Comparison of ENCODE assay signal across 8 cellular contexts in genomic region chr12:40224439-40225291, GRCh38.
DNase-seq lines count a peak whose midpoint lies in the region; ATAC-seq and TF ChIP-seq lines count a peak whose summit lies in the region.

TSS of gene LRRK2 (plus strand) at chr12:40224997. CDS start at chr12:40225132, 135 bp downstream.

- peaks cover 38 to 62% (median 45%) of the 10 kb centered on the region in 10 experiments for H3K4me1 ChIP-seq in BLaER1 treated with 17β-estradiol and CSF1 and Interleukin-3, amounts not matched to agents 10 nM and 100 nM
- H3K4me1 ChIP-seq in rectal smooth muscle tissue (ENCODE audit: control insufficient read depth, insufficient read depth, low read length), result no peaks in the 10 kb centered on the region

- H3K27ac ChIP-seq in BLaER1 treated with 17β-estradiol and CSF1 and Interleukin-3, amounts not matched to agents 10 nM and 100 nM, result peak within 1 kb of the TSS; percentile 83 to 96 (median 93)
- H3K27ac ChIP-seq in angular gyrus (ENCODE audit: low read depth, low read length) (peak within 1 kb of the TSS; percentile 88), rectal smooth muscle tissue (ENCODE audit: low read depth, low read length) (peak within 1 kb of the TSS; percentile 97)

- DNase-seq in hepatic stellate cell (ENCODE audit: low spot score), result peak; percentile 52
- DNase-seq in NCI-H526 treated with DMSO at 0.1 percent for 48 hours (lab: John Stamatoyannopoulos, UW), result no peak

- H3K36me3 ChIP-seq in BLaER1 treated with 17β-estradiol and CSF1 and Interleukin-3, amounts not matched to agents 10 nM and 100 nM, result no peaks in the 10 kb centered on the region
- H3K36me3 ChIP-seq in rectal smooth muscle tissue (ENCODE audit: control insufficient read depth, insufficient read depth, low read length), result no peaks in the 10 kb centered on the region

- peak within 1 kb of the TSS; percentile 79 to 94 (median 90) for H3K9ac ChIP-seq in BLaER1 treated with 17β-estradiol and CSF1 and Interleukin-3, amounts not matched to agents 10 nM and 100 nM
- peak within 1 kb of the TSS; percentile 78 for H3K9ac ChIP-seq in rectal smooth muscle tissue (ENCODE audit: low read length)

- ATAC-seq in GM19324 (IDR thresholded peaks at IDR 0.05; ENCODE audit: low FRiP score, unreplicated experiment) (peak; percentile 56), HG03378 (IDR thresholded peaks at IDR 0.05; ENCODE audit: unreplicated experiment) (peak; percentile 38), SK-N-SH treated with all-trans-retinoic acid at 6 μM for 48 hours (peak; percentile 93)

- H3K4me2 ChIP-seq in BLaER1 treated with 17β-estradiol and CSF1 and Interleukin-3, amounts not matched to agents 10 nM and 100 nM, result peak within 1 kb of the TSS; percentile 85 to 97 (median 92)

- H3K9me3 ChIP-seq in BLaER1 treated with 17β-estradiol and CSF1 and Interleukin-3, amounts not matched to agents 10 nM and 100 nM (replicated peaks in 1 of 11), result peaks cover 0 to 11% (median 0%) of the 10 kb centered on the region in 11 experiments; a peak in 4 of 22 replicates

- H3K4me3 ChIP-seq in BLaER1 treated with 17β-estradiol and CSF1 and Interleukin-3, amounts not matched to agents 10 nM and 100 nM, result peak within 1 kb of the TSS; percentile 56 to 74 (median 66)
- H3K4me3 ChIP-seq in rectal smooth muscle tissue (ENCODE audit: low read length), result peak within 1 kb of the TSS; percentile 86

- H3K27me3 ChIP-seq in BLaER1 treated with 17β-estradiol and CSF1 and Interleukin-3, amounts not matched to agents 10 nM and 100 nM, result peaks cover 0 to 13% (median 0%) of the 10 kb centered on the region in 11 experiments; a peak in 1 of 22 replicates
- H3K27me3 ChIP-seq in rectal smooth muscle tissue (ENCODE audit: control insufficient read depth, insufficient read depth, low read length), result no peaks in the 10 kb centered on the region

- no peaks in the 10 kb centered on the region for H4K20me1 ChIP-seq in BLaER1 treated with 17β-estradiol and CSF1 and Interleukin-3, amounts not matched to agents 10 nM and 100 nM

TF ChIP-seq in SK-N-SH treated with all-trans-retinoic acid at 6 μM for 48 hours, 23 proteins besides CTCF, POLR2A, EP300 and RAD21:
- no peak for TF ChIP-seq GLIS3 (CRISPR knock-in tag; IDR thresholded peaks at IDR 0.05)
- no peak for TF ChIP-seq RARB (CRISPR knock-in tag; IDR thresholded peaks at IDR 0.05)
- TF ChIP-seq ZNF70 (CRISPR knock-in tag; IDR thresholded peaks at IDR 0.05), result no peak
- TF ChIP-seq TSHZ2 (CRISPR knock-in tag; IDR thresholded peaks at IDR 0.05), result 0 out of 2 replicates have a peak, but pooled peaks have one; percentile 43
- 0 out of 2 replicates have a peak, but pooled peaks have one; percentile 6 for TF ChIP-seq ZNF8 (CRISPR knock-in tag; IDR thresholded peaks at IDR 0.05)
- peak; percentile 56; the same call in 1 of the 2 replicates for TF ChIP-seq ZFP3 (CRISPR knock-in tag; IDR thresholded peaks at IDR 0.05)
TF ChIP-seq in SK-N-SH treated with all-trans-retinoic acid at 6 μM for 48 hours: peak in this region for 3.

Comparison
In these comparisons a context has a peak if more than half of its experiments do, and no peak if none do; other contexts are left out.
1. ATAC-seq: peak in every context shown above with its lines; median percentile 93 in SK-N-SH treated with all-trans-retinoic acid at 6 μM for 48 hours; 56 in GM19324; 38 in HG03378.